9 cellular contexts compared by ENCODE assay signal in the genomic region with DNA sequence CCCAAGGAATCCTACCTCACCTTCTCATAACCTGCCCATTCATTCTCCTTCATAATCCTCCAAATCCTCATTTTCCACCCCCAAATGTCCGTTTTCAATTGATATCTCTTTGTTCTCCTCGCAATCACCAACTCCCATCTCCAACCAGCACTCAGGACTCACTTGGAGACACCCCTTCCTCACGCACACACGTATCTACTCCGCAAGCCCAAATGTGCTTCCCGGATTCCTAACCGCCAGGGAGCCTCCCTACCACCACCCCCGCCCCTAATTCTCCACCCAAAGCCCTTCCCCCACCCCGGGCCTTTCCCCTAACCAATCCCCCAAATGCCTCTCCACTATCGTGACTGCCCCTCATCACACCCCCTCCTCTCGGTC. TPM values are rescaled to one million over a fixed set of nuclear protein-coding genes. Genes with fewer than 3 reads are reported as not detected.
DNase-seq lines count a peak whose midpoint lies in the region; ATAC-seq, FAIRE-seq and TF ChIP-seq lines count a peak whose summit lies in the region.
"Had no signal": no experiment of that assay in that cellular context is flagged by ENCODE, and none has a peak within 500 bp of the region (broad histone marks: within the 10 kb centered on the region; RNA-seq: fewer than 3 reads in every experiment).

No MANE protein-coding gene starts in this region.

- CTCF ChIA-PET in HEK293 (lab: Yijun Ruan, JAX), result interaction anchor here (0.6 to 6.5 kb wide), 3 partner anchors 19 to 50 kb away, joined by 3 to 38 read pairs (median 3); no protein-coding TSS in a partner anchor

- H3K4me3 ChIP-seq in HEK293 (ENCODE audit: low read depth, low read length) (peak overlapping the region; percentile 87), astrocyte of the spinal cord (ENCODE audit: low read depth, low read length) (peak overlapping the region; percentile 90), lower lobe of right lung (peak overlapping the region; percentile 99), vagina (peak overlapping the region; percentile 61 to 83)

- TF ChIP-seq CTCF in 22Rv1 (IDR thresholded peaks at IDR 0.05) (no peak), HEK293 (tag by site-specific recombination; IDR thresholded peaks at IDR 0.05) (no peak), astrocyte of the spinal cord (IDR thresholded peaks at IDR 0.05; ENCODE audit: low read depth, low read length) (no peak), lower lobe of right lung (IDR thresholded peaks at IDR 0.05) (no peak), vagina (IDR thresholded peaks at IDR 0.05) (no peak)

- POLR2A ChIA-PET in HEK293 (lab: Yijun Ruan, JAX), result interaction anchor here (0.6 to 2.0 kb wide), 11 partner anchors 8 to 317 kb away, joined by 3 to 17 read pairs (median 4); a partner anchor contains a TSS

- no peak for FAIRE-seq in H54 (lab: Jason Lieb, UNC)
- FAIRE-seq: frontal cortex had no signal

- H3K27ac ChIP-seq in 22Rv1 (peak overlapping the region; percentile 78), HEK293 (ENCODE audit: extremely low read depth, low read depth, low read length) (peak overlapping the region; percentile 90; the same call in 1 of the 2 replicates), lower lobe of right lung (peak overlapping the region; percentile 100), vagina (peak overlapping the region; percentile 97)

- DNase-seq in astrocyte of the spinal cord (ENCODE audit: low read depth, low spot score) (no peak), lower lobe of right lung (no peak), vagina (ENCODE audit: extremely low spot score in 2 of 2) (no peak), cerebellar nuclear complex (lab: John Stamatoyannopoulos, UW) (no peak), H54 (ENCODE audit: insufficient read length, low spot score) (no peak)
- DNase-seq in activated CD4-positive, alpha-beta T cell treated with anti-CD3 and anti-CD28 coated beads, Interleukin-2, amount 50 U/mL, for 1 hour, result no peak

- H3K36me3 ChIP-seq in HEK293 (ENCODE audit: control insufficient read depth in 2 of 2, insufficient read depth in 1 of 2, low read length in 2 of 2) (peaks cover 0 to 4% of the 10 kb centered on the region in 2 experiments; a peak in 1 of 3 replicates), lower lobe of right lung (peaks cover 14% of the 10 kb centered on the region), vagina (peaks cover 0 to 2% of the 10 kb centered on the region in 2 donors)

- peak in 1 of 2 donors; percentile 33 for ATAC-seq in lower lobe of right lung

- H3K27me3 ChIP-seq in lower lobe of right lung (ENCODE audit: low read depth) (no peaks in the 10 kb centered on the region), vagina (no peaks in the 10 kb centered on the region)

- TF ChIP-seq POLR2A in vagina (IDR thresholded peaks at IDR 0.05) (no peak), H54 (IDR thresholded peaks at IDR 0.05; ENCODE audit: low read depth, low read length) (no peak)

- intact Hi-C loops in lower lobe of right lung (cut with DNase I) (no loop called here), vagina (cut with DNase I) (loop anchor here (2.0 kb wide), 1 partner anchor 48 kb away; no protein-coding TSS in a partner anchor)

- H3K9me3 ChIP-seq in HEK293 (ENCODE audit: control insufficient read depth, insufficient read depth, low read depth, low read length), result no peaks in the 10 kb centered on the region
- H3K9me3 ChIP-seq in lower lobe of right lung, result no peaks in the 10 kb centered on the region
- no peaks in the 10 kb centered on the region for H3K9me3 ChIP-seq in vagina

- in situ Hi-C loops in astrocyte of the spinal cord (cut with HindIII; ENCODE audit: low sequenced_read_pairs), result no loop called here

- H3K4me1 ChIP-seq in HEK293 (ENCODE audit: control insufficient read depth, insufficient read depth, low read length) (peaks cover 5% of the 10 kb centered on the region; the same call in 1 of the 2 replicates), lower lobe of right lung (peaks cover 48% of the 10 kb centered on the region), vagina (peaks cover 61% of the 10 kb centered on the region)

TF ChIP-seq in HEK293, 187 proteins besides CTCF, POLR2A, EP300 and RAD21:
- TF ChIP-seq ZNF600 (tag by site-specific recombination; IDR thresholded peaks at IDR 0.05) (no peak), ZNF354C (tag by site-specific recombination; IDR thresholded peaks at IDR 0.05; ENCODE audit: borderline replicate concordance, low read depth) (no peak), ZBTB7A (tag by site-specific recombination; IDR thresholded peaks at IDR 0.05; ENCODE audit: low read depth) (0 out of 2 replicates have a peak, but pooled peaks have one; percentile 32), ZNF792 (tag by site-specific recombination; IDR thresholded peaks at IDR 0.05) (0 out of 2 replicates have a peak, but pooled peaks have one; percentile 38), GLIS2 (tag by site-specific recombination; IDR thresholded peaks at IDR 0.05) (0 out of 2 replicates have a peak, but pooled peaks have one; percentile 3)
- TF ChIP-seq, protein P1, sequence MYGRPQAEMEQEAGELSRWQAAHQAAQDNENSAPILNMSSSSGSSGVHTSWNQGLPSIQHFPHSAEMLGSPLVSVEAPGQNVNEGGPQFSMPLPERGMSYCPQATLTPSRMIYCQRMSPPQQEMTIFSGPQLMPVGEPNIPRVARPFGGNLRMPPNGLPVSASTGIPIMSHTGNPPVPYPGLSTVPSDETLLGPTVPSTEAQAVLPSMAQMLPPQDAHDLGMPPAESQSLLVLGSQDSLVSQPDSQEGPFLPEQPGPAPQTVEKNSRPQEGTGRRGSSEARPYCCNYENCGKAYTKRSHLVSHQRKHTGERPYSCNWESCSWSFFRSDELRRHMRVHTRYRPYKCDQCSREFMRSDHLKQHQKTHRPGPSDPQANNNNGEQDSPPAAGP (tag by site-specific recombination; IDR thresholded peaks at IDR 0.05), result no peak
- TF ChIP-seq, protein P2, sequence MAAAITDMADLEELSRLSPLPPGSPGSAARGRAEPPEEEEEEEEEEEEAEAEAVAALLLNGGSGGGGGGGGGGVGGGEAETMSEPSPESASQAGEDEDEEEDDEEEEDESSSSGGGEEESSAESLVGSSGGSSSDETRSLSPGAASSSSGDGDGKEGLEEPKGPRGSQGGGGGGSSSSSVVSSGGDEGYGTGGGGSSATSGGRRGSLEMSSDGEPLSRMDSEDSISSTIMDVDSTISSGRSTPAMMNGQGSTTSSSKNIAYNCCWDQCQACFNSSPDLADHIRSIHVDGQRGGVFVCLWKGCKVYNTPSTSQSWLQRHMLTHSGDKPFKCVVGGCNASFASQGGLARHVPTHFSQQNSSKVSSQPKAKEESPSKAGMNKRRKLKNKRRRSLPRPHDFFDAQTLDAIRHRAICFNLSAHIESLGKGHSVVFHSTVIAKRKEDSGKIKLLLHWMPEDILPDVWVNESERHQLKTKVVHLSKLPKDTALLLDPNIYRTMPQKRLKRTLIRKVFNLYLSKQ (tag by site-specific recombination; IDR thresholded peaks at IDR 0.05; ENCODE audit: borderline replicate concordance), result 0 out of 2 replicates have a peak, but pooled peaks have one; percentile 2

RNA-seq across cellular contexts. Expression of a gene that starts 0.3 kb away (rescaled TPM):
- total RNA-seq in lower lobe of right lung (61.4 TPM), vagina (86.2 TPM)

RNA-seq across cellular contexts. Expression of a gene that starts 0.6 kb away (rescaled TPM):
- 40.1 TPM for total RNA-seq in lower lobe of right lung
- 32.2 TPM for total RNA-seq in vagina
